Comparison of ENCODE assay signal across 7 cellular contexts in the genomic region with DNA sequence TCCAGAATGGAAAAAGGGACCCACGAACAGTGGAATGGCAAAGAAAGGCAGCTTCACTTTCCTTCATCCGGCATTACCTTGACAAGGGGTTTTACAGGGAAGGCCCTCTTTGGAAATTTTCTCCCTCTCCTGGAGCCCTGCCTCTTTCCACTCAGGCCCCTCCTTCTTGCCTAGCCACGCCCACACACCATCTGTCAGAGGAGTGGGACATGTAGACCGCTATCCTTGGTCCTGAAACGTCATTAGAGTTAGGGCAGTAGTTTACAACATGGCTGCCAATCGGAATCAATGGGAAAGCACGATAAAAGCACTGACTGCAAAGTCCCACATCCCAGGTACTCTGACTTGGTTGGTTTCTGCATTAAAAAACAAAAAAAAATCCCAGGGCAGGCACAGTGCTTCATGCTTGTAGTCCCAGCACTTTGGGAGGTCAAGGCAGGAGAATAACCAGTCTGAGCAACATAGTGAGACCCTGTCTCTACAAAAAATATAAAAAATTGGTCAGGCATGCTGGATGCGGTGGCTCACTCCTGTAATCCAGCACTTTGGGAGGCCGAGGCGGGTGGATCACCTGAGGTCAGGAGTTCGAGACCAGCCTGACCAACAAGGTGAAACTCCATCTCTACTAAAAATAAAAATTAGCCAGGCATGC.
DNase-seq lines count a peak whose midpoint lies in the region; ATAC-seq and TF ChIP-seq lines count a peak whose summit lies in the region.

No MANE protein-coding gene starts in this region.

- no peak overlapping the region for H3K4me3 Mint-ChIP-seq in GM23338

- H3K36me3 Mint-ChIP-seq in GM23338 (ENCODE audit: low read depth), result no peaks in the 10 kb centered on the region

- H3K9me2 ChIP-seq in GM23338 (ENCODE audit: insufficient read depth), result no peaks in the 10 kb centered on the region

- H3K4me1 ChIP-seq in GM23338 (ENCODE audit: insufficient read depth), result peaks cover 1% of the 10 kb centered on the region; the same call in 1 of the 2 replicates

- no peak overlapping the region for H3K27ac Mint-ChIP-seq in GM23338

- no peaks in the 10 kb centered on the region for H3K79me2 ChIP-seq in GM23338 (replicated peaks; ENCODE audit: insufficient read depth)

- H3K27me3 ChIP-seq in GM23338 (ENCODE audit: insufficient read depth), result no peaks in the 10 kb centered on the region

- no peak overlapping the region for H3K4me2 ChIP-seq in GM23338

- no peak overlapping the region for H3K4me3 ChIP-seq in GM23338

- no peaks in the 10 kb centered on the region for H4K20me1 ChIP-seq in GM23338 (replicated peaks; ENCODE audit: insufficient read depth)

- H2AFZ ChIP-seq in GM23338, result no peak overlapping the region

- no peak for TF ChIP-seq CTCF in GM23338 (conservative IDR thresholded peaks at IDR 0.05; ENCODE audit: low read depth in 2 of 2)

- no peaks in the 10 kb centered on the region for H3K36me3 ChIP-seq in GM23338 (ENCODE audit: insufficient read depth)

- ATAC-seq in GM23338, result peak; percentile 97
- ATAC-seq in HG03354 (IDR thresholded peaks at IDR 0.05; ENCODE audit: poor library complexity, severe bottlenecking, unreplicated experiment), result no peak
- no peak for ATAC-seq in GM18867 (IDR thresholded peaks at IDR 0.05; ENCODE audit: unreplicated experiment)

- H3F3A ChIP-seq in GM23338 (replicated peaks; ENCODE audit: low read depth), result no peaks in the 10 kb centered on the region

- no peak overlapping the region for H3K27ac ChIP-seq in GM23338 (ENCODE audit: low read depth)

- H3K9me3 Mint-ChIP-seq in GM23338, result no peaks in the 10 kb centered on the region

- H3K4me1 Mint-ChIP-seq in GM23338, result peaks cover 25% of the 10 kb centered on the region

- DNase-seq in GM23338 (ENCODE audit: low spot score) (peak; percentile 100), NCI-H460 (ENCODE audit: extremely low read depth, low read depth) (peak; percentile 63), dermis microvascular lymphatic vessel endothelial cell (ENCODE audit: low read depth in 2 of 2) (peak; percentile 54 to 79), non-pigmented ciliary epithelial cell (ENCODE audit: low read depth) (peak; percentile 49), cerebellum (ENCODE audit: low spot score) (no peak)

- peaks cover 7% of the 10 kb centered on the region for H3K27me3 Mint-ChIP-seq in GM23338 (ENCODE audit: insufficient read depth, low read depth, poor library complexity)

TF ChIP-seq in GM23338, 12 proteins besides CTCF, POLR2A, EP300 and RAD21:
- no peak for TF ChIP-seq POLR2AphosphoS5 (IDR thresholded peaks at IDR 0.05; ENCODE audit: low read depth)
- no peak for TF ChIP-seq JUNB (IDR thresholded peaks at IDR 0.05; ENCODE audit: unreplicated experiment)
- TF ChIP-seq, protein P1, sequence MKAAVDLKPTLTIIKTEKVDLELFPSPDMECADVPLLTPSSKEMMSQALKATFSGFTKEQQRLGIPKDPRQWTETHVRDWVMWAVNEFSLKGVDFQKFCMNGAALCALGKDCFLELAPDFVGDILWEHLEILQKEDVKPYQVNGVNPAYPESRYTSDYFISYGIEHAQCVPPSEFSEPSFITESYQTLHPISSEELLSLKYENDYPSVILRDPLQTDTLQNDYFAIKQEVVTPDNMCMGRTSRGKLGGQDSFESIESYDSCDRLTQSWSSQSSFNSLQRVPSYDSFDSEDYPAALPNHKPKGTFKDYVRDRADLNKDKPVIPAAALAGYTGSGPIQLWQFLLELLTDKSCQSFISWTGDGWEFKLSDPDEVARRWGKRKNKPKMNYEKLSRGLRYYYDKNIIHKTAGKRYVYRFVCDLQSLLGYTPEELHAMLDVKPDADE (IDR thresholded peaks at IDR 0.05), result no peak
- TF ChIP-seq, protein P2, sequence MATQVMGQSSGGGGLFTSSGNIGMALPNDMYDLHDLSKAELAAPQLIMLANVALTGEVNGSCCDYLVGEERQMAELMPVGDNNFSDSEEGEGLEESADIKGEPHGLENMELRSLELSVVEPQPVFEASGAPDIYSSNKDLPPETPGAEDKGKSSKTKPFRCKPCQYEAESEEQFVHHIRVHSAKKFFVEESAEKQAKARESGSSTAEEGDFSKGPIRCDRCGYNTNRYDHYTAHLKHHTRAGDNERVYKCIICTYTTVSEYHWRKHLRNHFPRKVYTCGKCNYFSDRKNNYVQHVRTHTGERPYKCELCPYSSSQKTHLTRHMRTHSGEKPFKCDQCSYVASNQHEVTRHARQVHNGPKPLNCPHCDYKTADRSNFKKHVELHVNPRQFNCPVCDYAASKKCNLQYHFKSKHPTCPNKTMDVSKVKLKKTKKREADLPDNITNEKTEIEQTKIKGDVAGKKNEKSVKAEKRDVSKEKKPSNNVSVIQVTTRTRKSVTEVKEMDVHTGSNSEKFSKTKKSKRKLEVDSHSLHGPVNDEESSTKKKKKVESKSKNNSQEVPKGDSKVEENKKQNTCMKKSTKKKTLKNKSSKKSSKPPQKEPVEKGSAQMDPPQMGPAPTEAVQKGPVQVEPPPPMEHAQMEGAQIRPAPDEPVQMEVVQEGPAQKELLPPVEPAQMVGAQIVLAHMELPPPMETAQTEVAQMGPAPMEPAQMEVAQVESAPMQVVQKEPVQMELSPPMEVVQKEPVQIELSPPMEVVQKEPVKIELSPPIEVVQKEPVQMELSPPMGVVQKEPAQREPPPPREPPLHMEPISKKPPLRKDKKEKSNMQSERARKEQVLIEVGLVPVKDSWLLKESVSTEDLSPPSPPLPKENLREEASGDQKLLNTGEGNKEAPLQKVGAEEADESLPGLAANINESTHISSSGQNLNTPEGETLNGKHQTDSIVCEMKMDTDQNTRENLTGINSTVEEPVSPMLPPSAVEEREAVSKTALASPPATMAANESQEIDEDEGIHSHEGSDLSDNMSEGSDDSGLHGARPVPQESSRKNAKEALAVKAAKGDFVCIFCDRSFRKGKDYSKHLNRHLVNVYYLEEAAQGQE (IDR thresholded peaks at IDR 0.05; ENCODE audit: unreplicated experiment), result peak; percentile 95
- peak; percentile 91 for TF ChIP-seq CREB1 (CRISPR knock-in tag; IDR thresholded peaks at IDR 0.05; ENCODE audit: low read depth)
TF ChIP-seq in GM23338: peak in this region for 2.
